Comparison of ENCODE assay signal across 9 cellular contexts in genomic region chr12:88579572-88579940, GRCh38. TPM values are rescaled to one million over a fixed set of nuclear protein-coding genes. Genes with fewer than 3 reads are reported as not detected.
A peak's percentile ranks its signal among the peaks of the same experiment; 100 is the strongest.
DNase-seq lines count a peak whose midpoint lies in the region; ATAC-seq and TF ChIP-seq lines count a peak whose summit lies in the region.
"Had no signal": no experiment of that assay in that cellular context is flagged by ENCODE, and none has a peak within 500 bp of the region (broad histone marks: within the 10 kb centered on the region; RNA-seq: fewer than 3 reads in every experiment).

No MANE protein-coding gene starts in this region.

- H3K27ac ChIP-seq in SJCRH30 (peak overlapping the region; percentile 39), esophagus (ENCODE audit: low read depth in 2 of 2, low read length in 1 of 2) (peak overlapping the region; percentile 75 to 86)
- H3K27ac ChIP-seq: BLaER1 treated with 17β-estradiol and CSF1 and Interleukin-3, amounts not matched to agents 10 nM and 100 nM had no signal

- H3K4me1 Mint-ChIP-seq in nephron: peaks cover 23% of the 10 kb centered on the region

- H3K27ac Mint-ChIP-seq in nephron: peak overlapping the region; percentile 53 to 86 (median 81)

- no peaks in the 10 kb centered on the region for H3K36me3 ChIP-seq in SJCRH30
- H3K36me3 ChIP-seq in esophagus (ENCODE audit: control insufficient read depth in 2 of 2, insufficient read depth in 2 of 2, low read length in 1 of 2): no peaks in the 10 kb centered on the region
- H3K36me3 ChIP-seq: BLaER1 treated with 17β-estradiol and CSF1 and Interleukin-3, amounts not matched to agents 10 nM and 100 nM had no signal

- ATAC-seq in HG02678 (IDR thresholded peaks at IDR 0.05; ENCODE audit: unreplicated experiment): no peak

- H3K36me3 Mint-ChIP-seq in nephron (ENCODE audit: low read depth): no peaks in the 10 kb centered on the region

- peak overlapping the region; percentile 88 to 93 (median 91) for H3K4me3 Mint-ChIP-seq in nephron

- H3K4me3 ChIP-seq in SJCRH30 (peak overlapping the region; percentile 67), esophagus (ENCODE audit: low read depth in 1 of 2, low read length in 2 of 2) (peak overlapping the region; percentile 77 to 83)
- H3K4me3 ChIP-seq: BLaER1 treated with 17β-estradiol and CSF1 and Interleukin-3, amounts not matched to agents 10 nM and 100 nM had no signal

- peak; percentile 29 for DNase-seq in NCI-H1694 treated with DMSO at 0.1 percent for 48 hours (lab: John Stamatoyannopoulos, UW)
- DNase-seq in NCI-H1694 (lab: John Stamatoyannopoulos, UW): no peak
- DNase-seq in SJCRH30: peak; percentile 39 to 56
- no peak for DNase-seq in SW 1271 (lab: John Stamatoyannopoulos, UW)
- no peak for DNase-seq in LoVo (ENCODE audit: low spot score)

- no peaks in the 10 kb centered on the region for H3K9me3 Mint-ChIP-seq in nephron

- H3K4me1 ChIP-seq in SJCRH30 (peaks cover 6% of the 10 kb centered on the region; the same call in 1 of the 2 replicates), esophagus (ENCODE audit: control insufficient read depth in 2 of 2, insufficient read depth in 2 of 2, low read length in 1 of 2) (no peaks in the 10 kb centered on the region)
- H3K4me1 ChIP-seq: BLaER1 treated with 17β-estradiol and CSF1 and Interleukin-3, amounts not matched to agents 10 nM and 100 nM had no signal

- H3K9me3 ChIP-seq in SJCRH30 (replicated peaks): no peaks in the 10 kb centered on the region
- H3K9me3 ChIP-seq in esophagus (ENCODE audit: control insufficient read depth in 2 of 2, insufficient read depth in 1 of 2, low read depth in 1 of 2, low read length in 1 of 2): no peaks in the 10 kb centered on the region

- no peak for TF ChIP-seq CTCF in nephron (IDR thresholded peaks at IDR 0.05; ENCODE audit: unreplicated experiment in 3 of 3)

- peaks cover 82% of the 10 kb centered on the region for H3K27me3 Mint-ChIP-seq in nephron (ENCODE audit: low read depth)

- H3K27me3 ChIP-seq in SJCRH30: no peaks in the 10 kb centered on the region
- H3K27me3 ChIP-seq in esophagus (ENCODE audit: control insufficient read depth in 1 of 2, insufficient read depth in 2 of 2, low read length in 2 of 2): no peaks in the 10 kb centered on the region
- H3K27me3 ChIP-seq: BLaER1 treated with 17β-estradiol and CSF1 and Interleukin-3, amounts not matched to agents 10 nM and 100 nM had no signal

- 1 to 6% methylated on average over 27 of the region's 27 CpGs for WGBS in esophagus, 2 donors

RNA-seq across cellular contexts. Expression of gene KITLG, which starts 0.7 kb away (rescaled TPM):
- total RNA-seq in SJCRH30 (2014; rRNA removed; shearing (Covaris generic)): 13.2 and 14.5 TPM in 2 replicates
- polyA plus RNA-seq in esophagus: 1 to 10 TPM; 6.2 to 7.7 TPM

Comparison
In these comparisons a context has a peak if more than half of its experiments do, and no peak if none do; other contexts are left out.
1. DNase-seq: peak in NCI-H1694 treated with DMSO at 0.1 percent for 48 hours (single experiment) and SJCRH30 (2 of 2); none in NCI-H1694 (single experiment), SW 1271 (0 of 2) and LoVo (single experiment).